Comparison of ENCODE assay signal across 41 cellular contexts in genomic region chr3:126967386-126967785, GRCh38.
"Had no signal": no experiment of that assay in that cellular context is flagged by ENCODE, and none has a peak within 500 bp of the region (broad histone marks: within the 10 kb centered on the region; RNA-seq: fewer than 3 reads in every experiment).

No MANE protein-coding gene starts in this region.

- H3K36me3 Mint-ChIP-seq: activated naive CD4-positive, alpha-beta T cell treated with anti-CD3 and anti-CD28 coated beads, Interleukin-2, amount 10 ng/mL, durations not matched to agents 7 days and 5 days; activated naive CD4-positive, alpha-beta T cell treated with anti-CD3 and anti-CD28 coated beads, Interleukin-2, amount 50 U/mL, for 24 hours; activated naive CD4-positive, alpha-beta T cell treated with anti-CD3 and anti-CD28 coated beads, Interleukin-2, amount 50 U/mL, for 72 hours; activated naive CD8-positive, alpha-beta T cell; activated naive CD8-positive, alpha-beta T cell treated with anti-CD3 and anti-CD28 coated beads for 36 hours; activated naive CD8-positive, alpha-beta T cell treated with anti-CD3 and anti-CD28 coated beads, Interleukin-2, amount 10 ng/mL, durations not matched to agents 7 days and 5 days; brain had no signal

- H3K9me3 ChIP-seq: adrenal gland, ascending aorta, body of pancreas, breast epithelium had no signal

- H3K36me3 ChIP-seq: adrenal gland, ascending aorta, brain microvascular endothelial cell, breast epithelium, cardiac muscle cell had no signal

- H3K27me3 Mint-ChIP-seq: activated naive CD4-positive, alpha-beta T cell treated with anti-CD3 and anti-CD28 coated beads, Interleukin-2, amount 50 U/mL, for 24 hours; activated naive CD8-positive, alpha-beta T cell treated with anti-CD3 and anti-CD28 coated beads for 36 hours; brain had no signal

- FAIRE-seq: astrocyte, bronchial epithelial cell had no signal

- H3K4me3 ChIP-seq: adrenal gland, ascending aorta, body of pancreas, breast epithelium, cardiac muscle cell had no signal

- H3K27ac Mint-ChIP-seq: activated naive CD4-positive, alpha-beta T cell treated with anti-CD3 and anti-CD28 coated beads for 36 hours; activated naive CD4-positive, alpha-beta T cell treated with anti-CD3 and anti-CD28 coated beads, Interleukin-2, amount 10 ng/mL, durations not matched to agents 7 days and 5 days; activated naive CD4-positive, alpha-beta T cell treated with anti-CD3 and anti-CD28 coated beads, Interleukin-2, amount 50 U/mL, for 24 hours; activated naive CD4-positive, alpha-beta T cell treated with anti-CD3 and anti-CD28 coated beads, Interleukin-2, amount 50 U/mL, for 72 hours; activated naive CD8-positive, alpha-beta T cell; activated naive CD8-positive, alpha-beta T cell treated with anti-CD3 and anti-CD28 coated beads for 36 hours; activated naive CD8-positive, alpha-beta T cell treated with anti-CD3 and anti-CD28 coated beads, Interleukin-2, amount 10 ng/mL, durations not matched to agents 7 days and 5 days; activated naive CD8-positive, alpha-beta T cell treated with anti-CD3 and anti-CD28 coated beads, Interleukin-2, amount 50 U/mL, for 24 hours; activated T-cell treated with anti-CD3 and anti-CD28 coated beads, Interleukin-2, amount 50 U/mL, for 24 hours; activated T-cell treated with anti-CD3 and anti-CD28 coated beads, Interleukin-2, amount 50 U/mL, for 72 hours; activated T-helper 1 cell treated with anti-CD3 and anti-CD28 coated beads, Interleukin-12 subunit alpha, Interleukin-12 subunit beta, Interleukin-2, Interleukin-4 antibody, amounts not matched to agents 30 ng/mL and 10 ng/mL and 1 ng/mL, durations not matched to agents 14 hours and 24 hours and 36 hours; activated T-helper 17 cell treated with anti-CD3 and anti-CD28 coated beads, Interleukin-2, amount 50 U/mL, for 72 hours; activated T-helper 2 cell treated with anti-CD3 and anti-CD28 coated beads, Interferon-gamma antibody, Interleukin-2, Interleukin-4, amounts not matched to agents 10 μg/mL and 5 μg/mL and 100 μg/mL, durations not matched to agents 14 hours and 24 hours and 36 hours had no signal

- H3K4me1 ChIP-seq: body of pancreas had no signal

- H3K27me3 ChIP-seq: adrenal gland, ascending aorta, body of pancreas, brain microvascular endothelial cell, breast epithelium, cardiac muscle cell had no signal

- H3K4me1 Mint-ChIP-seq: activated naive CD4-positive, alpha-beta T cell treated with anti-CD3 and anti-CD28 coated beads, Interleukin-2, amount 10 ng/mL, durations not matched to agents 7 days and 5 days; activated naive CD4-positive, alpha-beta T cell treated with anti-CD3 and anti-CD28 coated beads, Interleukin-2, amount 50 U/mL, for 24 hours; activated naive CD8-positive, alpha-beta T cell treated with anti-CD3 and anti-CD28 coated beads for 36 hours; activated T-helper 17 cell treated with anti-CD3 and anti-CD28 coated beads, Interleukin-2, amount 50 U/mL, for 72 hours; central memory CD8-positive, alpha-beta T cell had no signal

- H3K9me3 Mint-ChIP-seq: activated naive CD4-positive, alpha-beta T cell treated with anti-CD3 and anti-CD28 coated beads for 36 hours; activated naive CD4-positive, alpha-beta T cell treated with anti-CD3 and anti-CD28 coated beads, Interleukin-2, amount 10 ng/mL, durations not matched to agents 7 days and 5 days; activated naive CD4-positive, alpha-beta T cell treated with anti-CD3 and anti-CD28 coated beads, Interleukin-2, amount 50 U/mL, for 24 hours; activated naive CD4-positive, alpha-beta T cell treated with anti-CD3 and anti-CD28 coated beads, Interleukin-2, amount 50 U/mL, for 72 hours; activated naive CD8-positive, alpha-beta T cell treated with anti-CD3 and anti-CD28 coated beads for 36 hours; activated naive CD8-positive, alpha-beta T cell treated with anti-CD3 and anti-CD28 coated beads, Interleukin-2, amount 10 ng/mL, durations not matched to agents 7 days and 5 days; activated naive CD8-positive, alpha-beta T cell treated with anti-CD3 and anti-CD28 coated beads, Interleukin-2, amount 50 U/mL, for 24 hours; activated T-cell treated with anti-CD3 and anti-CD28 coated beads, Interleukin-2, amount 50 U/mL, for 24 hours; activated T-cell treated with anti-CD3 and anti-CD28 coated beads, Interleukin-2, amount 50 U/mL, for 4 hours; activated T-cell treated with anti-CD3 and anti-CD28 coated beads, Interleukin-2, amount 50 U/mL, for 72 hours; activated T-helper 1 cell treated with anti-CD3 and anti-CD28 coated beads, Interleukin-12 subunit alpha, Interleukin-12 subunit beta, Interleukin-2, Interleukin-4 antibody, amounts not matched to agents 30 ng/mL and 10 ng/mL and 1 ng/mL, durations not matched to agents 14 hours and 24 hours and 36 hours; activated T-helper 17 cell treated with anti-CD3 and anti-CD28 coated beads, Interleukin-2, amount 50 U/mL, for 72 hours; activated T-helper 2 cell treated with anti-CD3 and anti-CD28 coated beads, Interferon-gamma antibody, Interleukin-2, Interleukin-4, amounts not matched to agents 10 μg/mL and 5 μg/mL and 100 μg/mL, durations not matched to agents 14 hours and 24 hours and 36 hours; brain; central memory CD8-positive, alpha-beta T cell had no signal

- H3K4me3 Mint-ChIP-seq: activated naive CD4-positive, alpha-beta T cell treated with anti-CD3 and anti-CD28 coated beads for 36 hours; activated naive CD4-positive, alpha-beta T cell treated with anti-CD3 and anti-CD28 coated beads, Interleukin-2, amount 10 ng/mL, durations not matched to agents 7 days and 5 days; activated naive CD4-positive, alpha-beta T cell treated with anti-CD3 and anti-CD28 coated beads, Interleukin-2, amount 50 U/mL, for 24 hours; activated naive CD8-positive, alpha-beta T cell; activated naive CD8-positive, alpha-beta T cell treated with anti-CD3 and anti-CD28 coated beads for 36 hours; activated naive CD8-positive, alpha-beta T cell treated with anti-CD3 and anti-CD28 coated beads, Interleukin-2, amount 10 ng/mL, durations not matched to agents 7 days and 5 days; activated naive CD8-positive, alpha-beta T cell treated with anti-CD3 and anti-CD28 coated beads, Interleukin-2, amount 50 U/mL, for 24 hours; activated T-cell treated with anti-CD3 and anti-CD28 coated beads, Interleukin-2, amount 50 U/mL, for 24 hours; activated T-cell treated with anti-CD3 and anti-CD28 coated beads, Interleukin-2, amount 50 U/mL, for 4 hours; activated T-cell treated with anti-CD3 and anti-CD28 coated beads, Interleukin-2, amount 50 U/mL, for 72 hours; activated T-helper 1 cell treated with anti-CD3 and anti-CD28 coated beads, Interleukin-12 subunit alpha, Interleukin-12 subunit beta, Interleukin-2, Interleukin-4 antibody, amounts not matched to agents 30 ng/mL and 10 ng/mL and 1 ng/mL, durations not matched to agents 14 hours and 24 hours and 36 hours; activated T-helper 17 cell treated with anti-CD3 and anti-CD28 coated beads, Interleukin-2, amount 50 U/mL, for 72 hours; brain; central memory CD8-positive, alpha-beta T cell had no signal

- DNase-seq: activated effector memory CD4-positive, alpha-beta T cell treated with anti-CD3 and anti-CD28 coated beads, Interleukin-2, amount 50 U/mL, for 16 hours; activated effector memory CD4-positive, alpha-beta T cell treated with Interleukin-2 at 50 U/mL for 16 hours; activated gamma-delta T cell; activated gamma-delta T cell treated with Interleukin-2 at 50 U/mL for 16 hours; activated naive CD4-positive, alpha-beta T cell; activated naive CD4-positive, alpha-beta T cell treated with anti-CD3 and anti-CD28 coated beads for 36 hours; activated naive CD4-positive, alpha-beta T cell treated with anti-CD3 and anti-CD28 coated beads, Interleukin-2, amount 10 ng/mL, durations not matched to agents 7 days and 5 days; activated naive CD4-positive, alpha-beta T cell treated with anti-CD3 and anti-CD28 coated beads, Interleukin-2, amount 50 U/mL, for 16 hours; activated naive CD4-positive, alpha-beta T cell treated with Interleukin-2 at 50 U/mL for 16 hours; activated naive CD8-positive, alpha-beta T cell treated with anti-CD3 and anti-CD28 coated beads for 36 hours; activated naive CD8-positive, alpha-beta T cell treated with anti-CD3 and anti-CD28 coated beads, Interleukin-2, amount 10 ng/mL, durations not matched to agents 7 days and 5 days; activated naive CD8-positive, alpha-beta T cell treated with anti-CD3 and anti-CD28 coated beads, Interleukin-2, amount 50 U/mL, for 24 hours; activated T-cell treated with anti-CD3 and anti-CD28 coated beads for 4 hours; activated T-cell treated with anti-CD3 and anti-CD28 coated beads, Interleukin-2, amount 50 U/mL, for 1 hour; activated T-cell treated with anti-CD3 and anti-CD28 coated beads, Interleukin-2, amount 50 U/mL, for 24 hours; activated T-cell treated with anti-CD3 and anti-CD28 coated beads, Interleukin-2, amount 50 U/mL, for 4 hours; activated T-cell treated with anti-CD3 and anti-CD28 coated beads, Interleukin-2, amount 50 U/mL, for 48 hours; activated T-cell treated with anti-CD3 and anti-CD28 coated beads, Interleukin-2, amount 50 U/mL, for 72 hours; adrenal gland; amniotic stem cell; amygdala; anterior cingulate cortex; aorta; body of pancreas; brain microvascular endothelial cell; caudate nucleus; central memory CD4-positive, alpha-beta T cell; cerebellar nuclear complex had no signal

- ATAC-seq: activated naive CD4-positive, alpha-beta T cell treated with anti-CD3 and anti-CD28 coated beads, Interleukin-2, amount 50 U/mL, for 72 hours; activated naive CD8-positive, alpha-beta T cell treated with anti-CD3 and anti-CD28 coated beads, Interleukin-2, amount 50 U/mL, for 24 hours; activated T-cell treated with anti-CD3 and anti-CD28 coated beads, Interleukin-2, amount 50 U/mL, for 4 hours; activated T-cell treated with anti-CD3 and anti-CD28 coated beads, Interleukin-2, amount 50 U/mL, for 72 hours; activated T-helper 17 cell treated with anti-CD3 and anti-CD28 coated beads, Interleukin-2, amount 50 U/mL, for 72 hours; body of pancreas had no signal

- H3K27ac ChIP-seq: adrenal gland, ascending aorta, body of pancreas, brain microvascular endothelial cell, breast epithelium, cardiac muscle cell had no signal
